In the genomic region with DNA sequence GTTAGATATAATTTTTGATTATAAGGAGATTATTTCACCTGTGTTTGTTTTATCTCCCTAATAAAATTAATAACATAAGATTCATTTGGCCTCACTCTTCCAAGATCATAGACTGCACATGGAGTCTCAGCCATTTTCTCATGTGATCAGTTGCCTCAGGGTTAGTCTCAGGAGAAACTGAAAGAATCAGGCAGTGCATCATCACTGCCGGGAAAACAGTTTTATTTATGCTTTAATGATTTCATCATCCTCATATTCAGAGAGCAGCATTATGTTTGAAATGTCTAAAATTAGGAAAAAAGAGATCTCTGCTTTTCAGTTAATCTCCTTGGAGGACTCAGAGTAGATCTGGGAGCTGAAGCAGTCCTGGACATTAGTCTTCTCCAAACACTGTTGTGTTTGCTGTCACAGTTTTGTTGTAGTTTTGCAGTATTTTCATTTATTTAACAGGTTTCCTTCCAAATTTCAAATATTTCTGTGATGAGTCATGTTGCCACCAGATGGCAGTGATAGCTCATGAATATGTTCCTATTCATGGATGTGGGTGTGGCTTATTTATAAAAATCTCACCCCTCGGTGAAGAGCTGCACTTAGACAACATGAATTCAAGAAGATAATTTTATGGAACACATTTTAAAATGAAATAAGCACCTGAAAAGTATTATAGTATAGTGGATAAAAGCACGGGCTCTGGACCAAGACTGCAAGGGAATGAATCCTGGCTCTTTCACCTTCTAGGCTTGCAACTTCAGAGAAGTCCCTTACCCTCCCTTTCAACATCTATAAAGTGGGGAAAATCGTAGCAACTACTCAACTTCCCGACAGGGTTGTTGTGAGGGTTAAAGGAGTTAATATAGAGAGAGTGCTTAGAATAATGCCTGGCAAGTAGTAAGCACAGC, we compare ENCODE assay signal across 8 cellular contexts. TPM values are rescaled to one million over a fixed set of nuclear protein-coding genes. Genes with fewer than 3 reads are reported as not detected.
DNase-seq lines count a peak whose midpoint lies in the region; ATAC-seq and TF ChIP-seq lines count a peak whose summit lies in the region.

No MANE protein-coding gene starts in this region.

- H3K4me3 Mint-ChIP-seq in GM23338: no peak overlapping the region

- no peak for TF ChIP-seq POLR2A in heart left ventricle (IDR thresholded peaks at IDR 0.05)

- 25 to 32% (median 26%) methylated on average over 5 of the region's 5 CpGs for WGBS in heart left ventricle, 4 donors

- no peaks in the 10 kb centered on the region for H3F3A ChIP-seq in GM23338 (replicated peaks; ENCODE audit: low read depth)

- no peaks in the 10 kb centered on the region for H3K9me2 ChIP-seq in GM23338 (ENCODE audit: insufficient read depth)

- H3K27me3 ChIP-seq in GM23338 (ENCODE audit: insufficient read depth) (no peaks in the 10 kb centered on the region), adipocyte (replicated peaks; ENCODE audit: control insufficient read depth, insufficient read depth, low read length) (no peaks in the 10 kb centered on the region), heart left ventricle (no peaks in the 10 kb centered on the region)

- DNase-seq in COR-L47 (lab: John Stamatoyannopoulos, UW): peak; percentile 66
- DNase-seq in GM23338 (ENCODE audit: low spot score): peak; percentile 76
- peak; percentile 57 for DNase-seq in NCI-H226
- peak; percentile 93 for DNase-seq in adipocyte (ENCODE audit: low read depth)
- peak in 2 of 5 donors; percentile 22 to 30 for DNase-seq in heart left ventricle
- peak; percentile 66 for DNase-seq in renal cortical epithelial cell (ENCODE audit: low read depth)
- no peak for DNase-seq in activated naive CD4-positive, alpha-beta T cell treated with anti-CD3 and anti-CD28 coated beads, Interleukin-2, amount 50 U/mL, for 16 hours

- TF ChIP-seq CTCF in GM23338 (conservative IDR thresholded peaks at IDR 0.05; ENCODE audit: low read depth in 2 of 2) (peak; percentile 71 to 85), heart left ventricle (IDR thresholded peaks at IDR 0.05) (peak; percentile 29 to 73 (median 51))

- H2AFZ ChIP-seq in GM23338: no peak overlapping the region

- no peaks in the 10 kb centered on the region for H3K79me2 ChIP-seq in GM23338 (replicated peaks; ENCODE audit: insufficient read depth)

- H3K27ac ChIP-seq in GM23338 (ENCODE audit: low read depth): no peak overlapping the region
- peak overlapping the region in 6 of 12 donors; percentile 2 to 61 (median 18) for H3K27ac ChIP-seq in heart left ventricle

- H3K36me3 ChIP-seq in GM23338 (ENCODE audit: insufficient read depth): peaks cover 28% of the 10 kb centered on the region
- H3K36me3 ChIP-seq in adipocyte (ENCODE audit: control insufficient read depth, insufficient read depth, low read length, severe bottlenecking): peaks cover 62% of the 10 kb centered on the region
- H3K36me3 ChIP-seq in heart left ventricle: peaks cover 0 to 81% (median 66%) of the 10 kb centered on the region in 9 donors

- peak overlapping the region; percentile 89 for H3K27ac Mint-ChIP-seq in GM23338

- peak; percentile 25; the same call in 1 of the 3 replicates for ATAC-seq in GM23338
- ATAC-seq in heart left ventricle: peak in 3 of 4 donors; percentile 66 to 89 (median 80)
- ATAC-seq in HG03175 (IDR thresholded peaks at IDR 0.05; ENCODE audit: unreplicated experiment): no peak

- no peaks in the 10 kb centered on the region for H3K9me3 Mint-ChIP-seq in GM23338

- H3K4me2 ChIP-seq in GM23338: no peak overlapping the region

- H3K4me3 ChIP-seq in GM23338 (no peak overlapping the region), adipocyte (ENCODE audit: low read length) (peak overlapping the region; percentile 46), heart left ventricle (no peak overlapping the region)

- H3K4me1 ChIP-seq in GM23338 (ENCODE audit: insufficient read depth) (peaks cover 4% of the 10 kb centered on the region; the same call in 1 of the 2 replicates), adipocyte (ENCODE audit: control insufficient read depth, insufficient read depth, low read length) (peaks cover 27% of the 10 kb centered on the region), heart left ventricle (peaks cover 0 to 16% (median 6%) of the 10 kb centered on the region in 12 donors)

- H3K27me3 Mint-ChIP-seq in GM23338 (ENCODE audit: insufficient read depth, low read depth, poor library complexity): peaks cover 2% of the 10 kb centered on the region

- peak overlapping the region; percentile 76 for H3K9ac ChIP-seq in adipocyte (ENCODE audit: low read length)

- intact Hi-C loops in heart left ventricle (cut with DNase I): loop anchor here (2.0 to 10.0 kb wide), 11 partner anchors 111 to 621 kb away; no protein-coding TSS in a partner anchor

- H4K20me1 ChIP-seq in GM23338 (replicated peaks; ENCODE audit: insufficient read depth): peaks cover 6% of the 10 kb centered on the region; the same call in 1 of the 2 replicates

- H3K9me3 ChIP-seq in adipocyte (ENCODE audit: control insufficient read depth, low read length) (no peaks in the 10 kb centered on the region), heart left ventricle (no peaks in the 10 kb centered on the region)

- H3K36me3 Mint-ChIP-seq in GM23338 (ENCODE audit: low read depth): peaks cover 62% of the 10 kb centered on the region

- peaks cover 6% of the 10 kb centered on the region; the same call in 2 of the 3 replicates for H3K4me1 Mint-ChIP-seq in GM23338

TF ChIP-seq in GM23338, 12 proteins besides CTCF, POLR2A, EP300 and RAD21 (continues in another document):
- TF ChIP-seq, protein P1, sequence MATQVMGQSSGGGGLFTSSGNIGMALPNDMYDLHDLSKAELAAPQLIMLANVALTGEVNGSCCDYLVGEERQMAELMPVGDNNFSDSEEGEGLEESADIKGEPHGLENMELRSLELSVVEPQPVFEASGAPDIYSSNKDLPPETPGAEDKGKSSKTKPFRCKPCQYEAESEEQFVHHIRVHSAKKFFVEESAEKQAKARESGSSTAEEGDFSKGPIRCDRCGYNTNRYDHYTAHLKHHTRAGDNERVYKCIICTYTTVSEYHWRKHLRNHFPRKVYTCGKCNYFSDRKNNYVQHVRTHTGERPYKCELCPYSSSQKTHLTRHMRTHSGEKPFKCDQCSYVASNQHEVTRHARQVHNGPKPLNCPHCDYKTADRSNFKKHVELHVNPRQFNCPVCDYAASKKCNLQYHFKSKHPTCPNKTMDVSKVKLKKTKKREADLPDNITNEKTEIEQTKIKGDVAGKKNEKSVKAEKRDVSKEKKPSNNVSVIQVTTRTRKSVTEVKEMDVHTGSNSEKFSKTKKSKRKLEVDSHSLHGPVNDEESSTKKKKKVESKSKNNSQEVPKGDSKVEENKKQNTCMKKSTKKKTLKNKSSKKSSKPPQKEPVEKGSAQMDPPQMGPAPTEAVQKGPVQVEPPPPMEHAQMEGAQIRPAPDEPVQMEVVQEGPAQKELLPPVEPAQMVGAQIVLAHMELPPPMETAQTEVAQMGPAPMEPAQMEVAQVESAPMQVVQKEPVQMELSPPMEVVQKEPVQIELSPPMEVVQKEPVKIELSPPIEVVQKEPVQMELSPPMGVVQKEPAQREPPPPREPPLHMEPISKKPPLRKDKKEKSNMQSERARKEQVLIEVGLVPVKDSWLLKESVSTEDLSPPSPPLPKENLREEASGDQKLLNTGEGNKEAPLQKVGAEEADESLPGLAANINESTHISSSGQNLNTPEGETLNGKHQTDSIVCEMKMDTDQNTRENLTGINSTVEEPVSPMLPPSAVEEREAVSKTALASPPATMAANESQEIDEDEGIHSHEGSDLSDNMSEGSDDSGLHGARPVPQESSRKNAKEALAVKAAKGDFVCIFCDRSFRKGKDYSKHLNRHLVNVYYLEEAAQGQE (IDR thresholded peaks at IDR 0.05; ENCODE audit: unreplicated experiment): no peak
- no peak for TF ChIP-seq JUNB (IDR thresholded peaks at IDR 0.05; ENCODE audit: unreplicated experiment)
- TF ChIP-seq ZNF331 (CRISPR knock-in tag; IDR thresholded peaks at IDR 0.05; ENCODE audit: low read depth): no peak
- TF ChIP-seq NANOG (IDR thresholded peaks at IDR 0.05; ENCODE audit: borderline replicate concordance): no peak

RNA-seq across cellular contexts. Expression of a gene that starts 31.2 kb away (rescaled TPM):
- total RNA-seq in GM23338 (2014; rRNA removed; shearing (Covaris generic)): 43.9 and 51.6 TPM in 2 replicates
- polyA plus RNA-seq in GM23338 (2016; fragmentation: Nextera tagmentation; extraction: Ambion mirVana) (25.4 and 29.8 TPM in 2 replicates), heart left ventricle (1 to 10 TPM; 5.8 to 6.9 TPM)
- total RNA-seq in heart left ventricle (10 to 100 TPM in 3 of 9 donors, 1 to 10 TPM in 6; 6.0 to 17.7 (median 8.2) TPM), renal cortical epithelial cell (37.9 and 50.2 TPM in 2 replicates)

RNA-seq across cellular contexts. Expression of a gene that starts 48.5 kb away (rescaled TPM):
- total RNA-seq in GM23338 (2014; rRNA removed; shearing (Covaris generic)): 0.35 and 0.73 TPM in 2 replicates
- polyA plus RNA-seq in GM23338 (2016; fragmentation: Nextera tagmentation; extraction: Ambion mirVana): 0.54 and 0.84 TPM in 2 replicates
- total RNA-seq in heart left ventricle: 10 to 100 TPM in 1 of 9 donors, 1 to 10 TPM in 4, under 1 TPM in 4; 0.74 to 17.0 (median 1.2) TPM
- 1 to 10 TPM in 1 of 2 donors, under 1 TPM in 1; 0.71 to 1.3 TPM for polyA plus RNA-seq in heart left ventricle
- total RNA-seq in renal cortical epithelial cell: 4.7 and 7.3 TPM in 2 replicates
